In genomic region chr18:50734886-50735285, GRCh38 we compare ENCODE assay signal across 6 cellular contexts.
"Had no signal": no experiment of that assay in that cellular context is flagged by ENCODE, and none has a peak within 500 bp of the region (broad histone marks: within the 10 kb centered on the region; RNA-seq: fewer than 3 reads in every experiment).

No MANE protein-coding gene starts in this region.

- H3K27ac Mint-ChIP-seq: HFFc6, IgD-negative memory B cell had no signal

- H3K4me1 Mint-ChIP-seq: IgD-negative memory B cell had no signal

- ATAC-seq: HCT116, HepG2 had no signal

- DNase-seq: GM23248, GOT3, HFFc6 had no signal

- H3K4me3 Mint-ChIP-seq: HFFc6, IgD-negative memory B cell had no signal

- H3K9me3 Mint-ChIP-seq: IgD-negative memory B cell had no signal

- H3K36me3 Mint-ChIP-seq: IgD-negative memory B cell had no signal
